18 cellular contexts compared by ENCODE assay signal in the genomic region with DNA sequence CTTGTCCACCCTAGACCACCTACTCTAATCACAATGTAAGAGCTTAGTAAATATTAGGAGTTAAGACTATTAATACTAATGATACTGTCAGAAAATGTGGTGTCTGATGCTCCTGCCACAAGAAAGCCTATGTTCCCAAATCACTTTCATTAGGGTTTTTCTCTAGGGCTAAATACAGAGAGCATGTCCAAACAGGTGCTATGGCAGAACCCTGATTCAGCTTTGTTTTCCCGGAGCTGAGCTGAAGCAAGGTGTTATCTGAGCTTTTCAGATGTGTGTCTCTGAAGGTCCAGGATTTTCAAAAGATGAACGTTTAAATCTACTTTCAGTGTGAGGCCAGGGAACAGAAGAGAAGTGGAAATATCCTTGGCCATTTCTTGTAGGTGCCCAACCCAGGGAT. TPM values are rescaled to one million over a fixed set of nuclear protein-coding genes. Genes with fewer than 3 reads are reported as not detected.
DNase-seq lines count a peak whose midpoint lies in the region; ATAC-seq, FAIRE-seq and TF ChIP-seq lines count a peak whose summit lies in the region.
"Had no signal": no experiment of that assay in that cellular context is flagged by ENCODE, and none has a peak within 500 bp of the region (broad histone marks: within the 10 kb centered on the region; RNA-seq: fewer than 3 reads in every experiment).

No MANE protein-coding gene starts in this region.

- H3K4me3 ChIP-seq in endodermal cell (ENCODE audit: low read length) (no peak overlapping the region), keratinocyte (ENCODE audit: control insufficient read depth in 2 of 3, extremely low read depth in 1 of 3, insufficient read depth in 2 of 3, low read depth in 1 of 3, low read length in 3 of 3) (no peak overlapping the region)
- H3K4me3 ChIP-seq: BLaER1, GM23248 had no signal

- in situ Hi-C loops in G401 (cut with HindIII; ENCODE audit: low sequenced_read_pairs): no loop called here

- H3K27me3 ChIP-seq in endodermal cell (ENCODE audit: control insufficient read depth, insufficient read depth, low read length, poor library complexity, severe bottlenecking) (no peaks in the 10 kb centered on the region), keratinocyte (ENCODE audit: control insufficient read depth, extremely low read depth, insufficient read depth, low read length) (no peaks in the 10 kb centered on the region)
- H3K27me3 ChIP-seq: BLaER1 had no signal

- H3K9ac ChIP-seq in endodermal cell (ENCODE audit: extremely low read depth, low read length, poor library complexity, severe bottlenecking) (no peak overlapping the region), keratinocyte (ENCODE audit: control insufficient read depth, extremely low read depth, insufficient read depth, low read length) (peak overlapping the region; percentile 3)
- H3K9ac ChIP-seq: BLaER1, GM23248 had no signal

- H3K9me3 ChIP-seq in endodermal cell (ENCODE audit: control insufficient read depth, low read length) (peaks cover 8% of the 10 kb centered on the region), keratinocyte (ENCODE audit: control insufficient read depth, low read depth, low read length) (no peaks in the 10 kb centered on the region)
- H3K9me3 ChIP-seq: BLaER1, Caco-2 had no signal

- dilution Hi-C loops in keratinocyte (cut with MboI; ENCODE audit: extremely low pct_ligation_motif_present, low sequenced_read_pairs): no loop called here

- H2AFZ ChIP-seq in keratinocyte (ENCODE audit: control insufficient read depth, low read length): peak overlapping the region; percentile 4
- H2AFZ ChIP-seq: GM23248 had no signal

- no peak for ATAC-seq in HG03432 (IDR thresholded peaks at IDR 0.05; ENCODE audit: unreplicated experiment)
- ATAC-seq: HCT116 had no signal

- no peak overlapping the region for H3K4me3 Mint-ChIP-seq in endodermal cell
- H3K4me3 Mint-ChIP-seq: CD8-positive, alpha-beta memory T cell had no signal

- peaks cover 15% of the 10 kb centered on the region for H3K4me1 Mint-ChIP-seq in endodermal cell
- H3K4me1 Mint-ChIP-seq: CD8-positive, alpha-beta memory T cell had no signal

- H3K9me3 Mint-ChIP-seq in endodermal cell: peaks cover 8% of the 10 kb centered on the region
- H3K9me3 Mint-ChIP-seq: CD8-positive, alpha-beta memory T cell had no signal

- 86 to 89% methylated on average over 2 of the region's 2 CpGs for WGBS in endodermal cell (ENCODE audit: insufficient coverage in 1 of 2, insufficient read length in 1 of 2), 2 experiments

- no peak overlapping the region for H3K27ac ChIP-seq in endodermal cell (ENCODE audit: low read depth, low read length)
- H3K27ac ChIP-seq in keratinocyte (ENCODE audit: control insufficient read depth, insufficient read depth, low read length): no peak overlapping the region
- H3K27ac ChIP-seq: 22Rv1, BLaER1, GM23248, HL-60 had no signal

- TF ChIP-seq CTCF in endodermal cell (conservative IDR thresholded peaks at IDR 0.05) (no peak), keratinocyte (optimal IDR thresholded peaks at IDR 0.05 in 1 of 3, IDR thresholded peaks at IDR 0.05 in 1 of 3, conservative IDR thresholded peaks at IDR 0.05 in 1 of 3; ENCODE audit: extremely low read depth in 1 of 3, insufficient read depth in 2 of 3, low read length in 3 of 3) (no peak)

- H3K27ac Mint-ChIP-seq in endodermal cell: no peak overlapping the region
- H3K27ac Mint-ChIP-seq: CD8-positive, alpha-beta memory T cell had no signal

- no peaks in the 10 kb centered on the region for H3K9me1 ChIP-seq in keratinocyte (ENCODE audit: control insufficient read depth, extremely low read depth, insufficient read depth, low read length)

- H3K27me3 Mint-ChIP-seq in endodermal cell (ENCODE audit: insufficient read depth): no peaks in the 10 kb centered on the region

- H3K4me2 ChIP-seq in keratinocyte (ENCODE audit: control insufficient read depth, extremely low read depth, insufficient read depth, low read depth, low read length): peak overlapping the region; percentile 12
- H3K4me2 ChIP-seq: BLaER1 had no signal

- peaks cover 3% of the 10 kb centered on the region for H3K4me1 ChIP-seq in endodermal cell (ENCODE audit: control insufficient read depth, insufficient read depth, low read length)
- peaks cover 11% of the 10 kb centered on the region for H3K4me1 ChIP-seq in keratinocyte (ENCODE audit: control insufficient read depth, extremely low read depth, insufficient read depth, low read length)
- H3K4me1 ChIP-seq: BLaER1, Caco-2 had no signal

- H3K36me3 ChIP-seq in endodermal cell (ENCODE audit: control insufficient read depth, insufficient read depth, low read length) (no peaks in the 10 kb centered on the region), keratinocyte (ENCODE audit: control insufficient read depth in 2 of 2, extremely low read depth in 1 of 2, insufficient read depth in 2 of 2, low read length in 2 of 2) (no peaks in the 10 kb centered on the region)
- H3K36me3 ChIP-seq: BLaER1 had no signal

- H4K20me1 ChIP-seq in keratinocyte (ENCODE audit: control insufficient read depth, extremely low read depth, insufficient read depth, low read length): no peaks in the 10 kb centered on the region
- H4K20me1 ChIP-seq: BLaER1 had no signal

- H3K36me3 Mint-ChIP-seq in endodermal cell (ENCODE audit: low read depth): no peaks in the 10 kb centered on the region
- H3K36me3 Mint-ChIP-seq: CD8-positive, alpha-beta memory T cell had no signal

- peak; percentile 68 for FAIRE-seq in keratinocyte (lab: Jason Lieb, UNC)
- FAIRE-seq: H54 had no signal

- no peaks in the 10 kb centered on the region for H3K79me2 ChIP-seq in keratinocyte (ENCODE audit: control insufficient read depth, insufficient read depth, low read length)

- DNase-seq in NCI-H1694 treated with DMSO at 0.1 percent for 48 hours (lab: John Stamatoyannopoulos, UW) (peak; percentile 30), NCI-H1694 (lab: John Stamatoyannopoulos, UW) (no peak), G401 (ENCODE audit: low spot score) (peak; percentile 17), endodermal cell (peak; percentile 4), keratinocyte (ENCODE audit: low read depth, low spot score) (no peak), foreskin melanocyte (no peak)
- DNase-seq: AML-193; Caco-2; CD8-positive, alpha-beta memory T cell; GM23248; IMR-90 had no signal

RNA-seq across cellular contexts. Expression of a gene that starts 40.6 kb away (rescaled TPM):
- total RNA-seq in G401 (2014; rRNA removed; shearing (Covaris generic)): 0.62 TPM in 1 of 2 replicates, not detected in the other
- total RNA-seq in endodermal cell: 1 to 10 TPM in 1 of 2 donors, under 1 TPM in 1; 0.95 to 1.0 TPM
- polyA plus RNA-seq in endodermal cell (2013, experiment 1 of 2): 0.25 TPM
- polyA plus RNA-seq in endodermal cell (2013, experiment 2 of 2): not detected
- polyA plus RNA-seq in keratinocyte: 0.07 to 0.36 TPM (median 0.25 TPM) in 3 replicates
- not detected for polyA plus RNA-seq in keratinocyte (2011; ENCODE audit: low read depth)
- not detected in 2 replicates for polyA plus RNA-seq in keratinocyte (2011; cell fraction: cytosol; rRNA removed)
- 0.71 and 1.2 TPM in 2 replicates for polyA plus RNA-seq in keratinocyte (2011; cell fraction: nucleus; rRNA removed)
- not detected in 2 replicates for polyA plus RNA-seq in keratinocyte (2012; ENCODE audit: low replicate concordance)
- polyA minus RNA-seq in keratinocyte: 0.61 TPM in 1 of 3 replicates, not detected in the others
- not detected for polyA minus RNA-seq in keratinocyte (2011; cell fraction: cytosol; rRNA and poly(A)+ RNA removed)
- 0.54 TPM in 1 of 2 replicates, not detected in the other for polyA minus RNA-seq in keratinocyte (2011; cell fraction: nucleus; rRNA and poly(A)+ RNA removed)
- total RNA-seq: A673, Caco-2, GM23248, IMR-90 had no signal
- polyA plus RNA-seq: CD8-positive, alpha-beta memory T cell; IMR-90 had no signal

Comparison
In these comparisons a context has a peak if more than half of its experiments do, and no peak if none do; other contexts are left out.
1. DNase-seq: peak in NCI-H1694 treated with DMSO at 0.1 percent for 48 hours (single experiment), G401 (single experiment) and endodermal cell (single experiment); none in NCI-H1694 (single experiment), keratinocyte (single experiment) and foreskin melanocyte (single experiment).